In genomic region chr18:41618135-41618534, GRCh38 we compare ENCODE assay signal across 19 cellular contexts.
"Had no signal": no experiment of that assay in that cellular context is flagged by ENCODE, and none has a peak within 500 bp of the region (broad histone marks: within the 10 kb centered on the region; RNA-seq: fewer than 3 reads in every experiment).

No MANE protein-coding gene starts in this region.

- H3K36me3 Mint-ChIP-seq: activated CD8-positive, alpha-beta memory T cell treated with anti-CD3 and anti-CD28 coated beads, Interleukin-2, amount 10 ng/mL, durations not matched to agents 7 days and 5 days; activated naive CD4-positive, alpha-beta T cell treated with anti-CD3 and anti-CD28 coated beads, Interleukin-2, amount 50 U/mL, for 72 hours; neural progenitor cell had no signal

- H3K27ac Mint-ChIP-seq: activated CD4-positive, alpha-beta T cell treated with anti-CD3 and anti-CD28 coated beads for 36 hours; activated CD8-positive, alpha-beta memory T cell treated with anti-CD3 and anti-CD28 coated beads, Interleukin-2, amount 10 ng/mL, durations not matched to agents 7 days and 5 days; activated CD8-positive, alpha-beta T cell treated with anti-CD3 and anti-CD28 coated beads, Interleukin-2, amount 10 ng/mL, durations not matched to agents 7 days and 5 days; activated naive CD4-positive, alpha-beta T cell treated with anti-CD3 and anti-CD28 coated beads, Interleukin-2, amount 50 U/mL, for 72 hours; activated T-helper 2 cell treated with anti-CD3 and anti-CD28 coated beads, Interferon-gamma antibody, Interleukin-2, Interleukin-4, amounts not matched to agents 10 μg/mL and 5 μg/mL and 100 μg/mL, durations not matched to agents 14 hours and 24 hours and 36 hours; naive thymus-derived CD8-positive, alpha-beta T cell; neural progenitor cell had no signal

- H3K27me3 Mint-ChIP-seq: activated CD4-positive, alpha-beta T cell treated with anti-CD3 and anti-CD28 coated beads for 36 hours; activated CD8-positive, alpha-beta memory T cell treated with anti-CD3 and anti-CD28 coated beads, Interleukin-2, amount 10 ng/mL, durations not matched to agents 7 days and 5 days; central memory CD8-positive, alpha-beta T cell had no signal

- H3K4me1 Mint-ChIP-seq: activated CD4-positive, alpha-beta T cell treated with anti-CD3 and anti-CD28 coated beads for 36 hours; activated CD8-positive, alpha-beta memory T cell treated with anti-CD3 and anti-CD28 coated beads, Interleukin-2, amount 10 ng/mL, durations not matched to agents 7 days and 5 days; central memory CD8-positive, alpha-beta T cell; naive thymus-derived CD8-positive, alpha-beta T cell had no signal

- H3K9me3 Mint-ChIP-seq: activated T-helper 2 cell treated with anti-CD3 and anti-CD28 coated beads, Interferon-gamma antibody, Interleukin-2, Interleukin-4, amounts not matched to agents 10 μg/mL and 5 μg/mL and 100 μg/mL, durations not matched to agents 14 hours and 24 hours and 36 hours; neural progenitor cell had no signal

- H3K4me3 Mint-ChIP-seq: activated CD4-positive, alpha-beta T cell treated with anti-CD3 and anti-CD28 coated beads for 36 hours; activated CD8-positive, alpha-beta memory T cell treated with anti-CD3 and anti-CD28 coated beads, Interleukin-2, amount 10 ng/mL, durations not matched to agents 7 days and 5 days; activated CD8-positive, alpha-beta T cell treated with anti-CD3 and anti-CD28 coated beads, Interleukin-2, amount 10 ng/mL, durations not matched to agents 7 days and 5 days; central memory CD8-positive, alpha-beta T cell; naive thymus-derived CD8-positive, alpha-beta T cell; neural progenitor cell had no signal

- DNase-seq: activated CD4-positive, alpha-beta T cell treated with anti-CD3 and anti-CD28 coated beads for 36 hours; activated CD4-positive, CD25-positive, alpha-beta regulatory T cell; activated CD8-positive, alpha-beta memory T cell treated with anti-CD3 and anti-CD28 coated beads, Interleukin-2, amount 10 ng/mL, durations not matched to agents 7 days and 5 days; activated CD8-positive, alpha-beta T cell treated with anti-CD3 and anti-CD28 coated beads, Interleukin-2, amount 10 ng/mL, durations not matched to agents 7 days and 5 days; activated T-cell treated with anti-CD3 and anti-CD28 coated beads, Interleukin-2, amount 50 U/mL, for 48 hours; dermis blood vessel endothelial cell; effector CD8-positive, alpha-beta T cell; gastrocnemius medialis; glutamatergic neuron; left lung; lower lobe of right lung; mesenchymal stem cell; naive thymus-derived CD8-positive, alpha-beta T cell; occipital lobe; stimulated activated naive CD4-positive, alpha-beta T cell had no signal

- ATAC-seq: activated CD4-positive, alpha-beta T cell treated with anti-CD3 and anti-CD28 coated beads for 36 hours; activated CD8-positive, alpha-beta memory T cell treated with anti-CD3 and anti-CD28 coated beads, Interleukin-2, amount 10 ng/mL, durations not matched to agents 7 days and 5 days; activated CD8-positive, alpha-beta T cell treated with anti-CD3 and anti-CD28 coated beads, Interleukin-2, amount 10 ng/mL, durations not matched to agents 7 days and 5 days; activated naive CD4-positive, alpha-beta T cell treated with anti-CD3 and anti-CD28 coated beads, Interleukin-2, amount 50 U/mL, for 72 hours; gastrocnemius medialis; left lung; lower lobe of right lung; naive thymus-derived CD8-positive, alpha-beta T cell had no signal
